Comparison of ENCODE assay signal across 34 cellular contexts in the genomic region with DNA sequence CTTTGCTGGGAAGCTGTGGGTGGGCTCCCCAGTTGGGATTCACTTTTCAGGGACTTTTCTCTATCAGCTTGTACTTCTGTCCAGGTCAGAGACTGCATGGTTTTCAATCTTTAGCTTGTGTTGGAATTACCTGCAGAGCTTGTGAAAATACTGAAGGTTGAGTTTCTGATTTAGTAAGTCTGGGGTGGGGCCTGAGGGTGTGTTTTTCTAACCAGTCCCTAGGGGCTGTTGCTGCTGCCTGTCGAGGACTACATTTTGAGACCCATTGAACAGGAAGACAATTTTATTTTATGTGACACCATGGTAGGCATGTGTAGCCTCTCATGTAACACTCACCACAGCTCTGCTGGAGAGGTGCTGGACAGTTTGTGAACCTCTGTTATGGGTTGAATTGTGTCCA. TPM values are rescaled to one million over a fixed set of nuclear protein-coding genes. Genes with fewer than 3 reads are reported as not detected.
DNase-seq lines count a peak whose midpoint lies in the region; ATAC-seq, FAIRE-seq and TF ChIP-seq lines count a peak whose summit lies in the region.
"Had no signal": no experiment of that assay in that cellular context is flagged by ENCODE, and none has a peak within 500 bp of the region (broad histone marks: within the 10 kb centered on the region; RNA-seq: fewer than 3 reads in every experiment).

No MANE protein-coding gene starts in this region.

- no peaks in the 10 kb centered on the region for H3K9me3 ChIP-seq in K562 (replicated peaks; ENCODE audit: control insufficient read depth, insufficient read depth, low read depth, low read length)
- H3K9me3 ChIP-seq: gastroesophageal sphincter, prostate gland, SK-N-SH, uterus had no signal

- H3K9me2 ChIP-seq in GM23338 (ENCODE audit: insufficient read depth) = no peaks in the 10 kb centered on the region
- H3K9me2 ChIP-seq: SK-N-SH had no signal

- intact Hi-C loops in K562 (cut with micrococcal nuclease) = loop anchor here (5.0 kb wide), 2 partner anchors 44 to 79 kb away; partner anchors contain the start of gene ERMP1

- no peak overlapping the region for H3K27ac Mint-ChIP-seq in GM23338
- H3K27ac Mint-ChIP-seq: activated naive CD4-positive, alpha-beta T cell treated with anti-CD3 and anti-CD28 coated beads, Interleukin-2, amount 10 ng/mL, durations not matched to agents 7 days and 5 days; activated T-cell treated with anti-CD3 and anti-CD28 coated beads, Interleukin-2, amount 50 U/mL, for 72 hours; CD4-positive, alpha-beta T cell had no signal

- TF ChIP-seq RAD21 in K562 (CRISPR knock-in tag; conservative IDR thresholded peaks at IDR 0.05 in 1 of 2, IDR thresholded peaks at IDR 0.05 in 1 of 2) = no peak

- peak overlapping the region; percentile 51; the same call in 1 of the 2 replicates for H2AFZ ChIP-seq in K562 (ENCODE audit: low read depth, low read length)
- H2AFZ ChIP-seq in GM23338 = no peak overlapping the region
- H2AFZ ChIP-seq: hepatocyte had no signal

- no peak overlapping the region; a peak in 1 of 4 replicates for H3K9ac ChIP-seq in K562 (ENCODE audit: insufficient read depth in 1 of 2, low read depth in 2 of 2, low read length in 2 of 2)
- H3K9ac ChIP-seq: SK-N-SH had no signal

- H3K36me3 ChIP-seq in K562 (ENCODE audit: control insufficient read depth, insufficient read depth, low read length) (no peaks in the 10 kb centered on the region; the same call in 2 of the 3 replicates), GM23338 (ENCODE audit: insufficient read depth) (no peaks in the 10 kb centered on the region)
- H3K36me3 ChIP-seq: brain microvascular endothelial cell, prostate gland, uterus had no signal

- H3K4me2 ChIP-seq in K562 (ENCODE audit: insufficient read depth, low read length) = no peak overlapping the region
- no peak overlapping the region for H3K4me2 ChIP-seq in GM23338
- H3K4me2 ChIP-seq: hepatocyte, SK-N-SH had no signal

- peaks cover 20 to 30% of the 10 kb centered on the region in 2 experiments; a peak in 4 of 5 replicates for H3K4me1 ChIP-seq in K562 (replicated peaks in 1 of 2; ENCODE audit: control insufficient read depth in 2 of 2, insufficient read depth in 2 of 2, low read length in 2 of 2)
- no peaks in the 10 kb centered on the region for H3K4me1 ChIP-seq in GM23338 (ENCODE audit: insufficient read depth)
- H3K4me1 ChIP-seq: gastroesophageal sphincter, prostate gland, uterus had no signal

- peaks cover 6% of the 10 kb centered on the region for H3K4me1 Mint-ChIP-seq in GM23338

- TF ChIP-seq EP300 in K562 (IDR thresholded peaks at IDR 0.05; ENCODE audit: low read length) = no peak

- POLR2A ChIA-PET in GM10248 (lab: Yijun Ruan, JAX) = no interaction called here
- POLR2A ChIA-PET in K562 (lab: Yijun Ruan, JAX) = no interaction called here

- H3K27me3 ChIP-seq in K562 (ENCODE audit: control insufficient read depth in 2 of 2, insufficient read depth in 2 of 2, low read length in 2 of 2) = no peaks in the 10 kb centered on the region
- no peaks in the 10 kb centered on the region for H3K27me3 ChIP-seq in GM23338 (ENCODE audit: insufficient read depth)
- H3K27me3 ChIP-seq: brain microvascular endothelial cell, gastroesophageal sphincter, hepatocyte, uterus had no signal

- DNase-seq in GM10248 (ENCODE audit: extremely low spot score) (peak; percentile 44), K562 (ENCODE audit: extremely low read depth in 1 of 4, low spot score in 3 of 4) (no peak), GM23338 (ENCODE audit: low spot score) (no peak), AG20443 (ENCODE audit: low spot score) (no peak), NCI-H2081 (lab: John Stamatoyannopoulos, UW) (no peak)
- no peak for DNase-seq in stimulated activated CD4-positive, alpha-beta T cell treated with anti-CD3 and anti-CD28 coated beads, Interleukin-15, amount 100 ng/mL, for 24 hours
- DNase-seq: activated CD4-positive, alpha-beta T cell treated with anti-CD3 and anti-CD28 coated beads for 48 hours; activated naive CD4-positive, alpha-beta T cell treated with anti-CD3 and anti-CD28 coated beads, Interleukin-2, amount 10 ng/mL, durations not matched to agents 7 days and 5 days; activated T-cell treated with anti-CD3 and anti-CD28 coated beads, Interleukin-2, amount 50 U/mL, for 72 hours; AML-193; brain microvascular endothelial cell; CD4-positive, alpha-beta T cell; NCI-H1694; SK-N-SH; stimulated activated CD4-positive, alpha-beta T cell treated with anti-CD3 and anti-CD28 coated beads, Interleukin-4, amount 100 ng/mL, for 4 hours; stimulated activated naive CD4-positive, alpha-beta T cell treated with Interleukin-2 at 50 U/mL for 16 hours; uterus had no signal

- H3F3A ChIP-seq in GM23338 (replicated peaks; ENCODE audit: low read depth) = no peaks in the 10 kb centered on the region

- H3K9me1 ChIP-seq in K562 (ENCODE audit: control insufficient read depth, insufficient read depth, low read length) = no peaks in the 10 kb centered on the region

- no CpG with 5 or more reads among the region's 1 CpG for WGBS in K562 (ENCODE audit: insufficient coverage, low coverage, missing lambda C conversion rate)

- ATAC-seq in GM18868 (IDR thresholded peaks at IDR 0.05; ENCODE audit: unreplicated experiment) = peak; percentile 80
- ATAC-seq in HG02840 (IDR thresholded peaks at IDR 0.05; ENCODE audit: low FRiP score, unreplicated experiment) = peak; percentile 73
- no peak for ATAC-seq in K562
- ATAC-seq in GM23338 = no peak
- ATAC-seq: activated T-cell treated with anti-CD3 and anti-CD28 coated beads, Interleukin-2, amount 50 U/mL, for 72 hours; gastroesophageal sphincter; left lobe of liver; sciatic nerve had no signal

- no peak overlapping the region for H3K4me3 Mint-ChIP-seq in GM23338
- H3K4me3 Mint-ChIP-seq: activated naive CD4-positive, alpha-beta T cell treated with anti-CD3 and anti-CD28 coated beads, Interleukin-2, amount 10 ng/mL, durations not matched to agents 7 days and 5 days; activated T-cell treated with anti-CD3 and anti-CD28 coated beads, Interleukin-2, amount 50 U/mL, for 72 hours; CD4-positive, alpha-beta T cell had no signal

- TF ChIP-seq CTCF in GM10248 (IDR thresholded peaks at IDR 0.05; ENCODE audit: control extremely low read depth, extremely low read depth, low read depth, missing control alignments) (no peak), K562 (IDR thresholded peaks at IDR 0.05 in 2 of 3, conservative IDR thresholded peaks at IDR 0.05 in 1 of 3; ENCODE audit: insufficient read depth in 2 of 3, low read depth in 1 of 3, low read length in 3 of 3) (no peak), GM23338 (conservative IDR thresholded peaks at IDR 0.05; ENCODE audit: low read depth in 2 of 2) (no peak)

- no peaks in the 10 kb centered on the region for H3K36me3 Mint-ChIP-seq in GM23338 (ENCODE audit: low read depth)
- H3K36me3 Mint-ChIP-seq: activated naive CD4-positive, alpha-beta T cell treated with anti-CD3 and anti-CD28 coated beads, Interleukin-2, amount 10 ng/mL, durations not matched to agents 7 days and 5 days had no signal

- H4K20me1 ChIP-seq in K562 (replicated peaks; ENCODE audit: control insufficient read depth, insufficient read depth, low read length) (no peaks in the 10 kb centered on the region), GM23338 (replicated peaks; ENCODE audit: insufficient read depth) (no peaks in the 10 kb centered on the region)

- CTCF ChIA-PET in GM10248 (lab: Yijun Ruan, JAX) = interaction anchor here (0.7 to 3.8 kb wide), 3 partner anchors 11 to 178 kb away, joined by 3 to 35 read pairs (median 6); no protein-coding TSS in a partner anchor
- CTCF ChIA-PET in K562 (lab: Yijun Ruan, JAX; ENCODE audit: low intra/inter-chr PET ratio) = no interaction called here

- in situ Hi-C loops in K562 (cut with MboI) = loop anchor here (25.0 kb wide), 1 partner anchor 436 kb away; no protein-coding TSS in a partner anchor

- no peak overlapping the region for H3K27ac ChIP-seq in K562 (ENCODE audit: extremely low read depth, low read depth, low read length)
- no peak overlapping the region for H3K27ac ChIP-seq in GM23338 (ENCODE audit: low read depth)
- H3K27ac ChIP-seq: brain microvascular endothelial cell, gastroesophageal sphincter, hepatocyte, HL-60, prostate gland, uterus had no signal

- no peak overlapping the region for H3K4me3 ChIP-seq in K562
- H3K4me3 ChIP-seq in GM23338 = no peak overlapping the region
- H3K4me3 ChIP-seq: gastroesophageal sphincter, hepatocyte, prostate gland, uterus had no signal

- H3K79me2 ChIP-seq in K562 (ENCODE audit: control insufficient read depth, insufficient read depth, low read length) (no peaks in the 10 kb centered on the region), GM23338 (replicated peaks; ENCODE audit: insufficient read depth) (no peaks in the 10 kb centered on the region)
- H3K79me2 ChIP-seq: hepatocyte had no signal

- no peaks in the 10 kb centered on the region for H3K9me3 Mint-ChIP-seq in GM23338
- H3K9me3 Mint-ChIP-seq: activated naive CD4-positive, alpha-beta T cell treated with anti-CD3 and anti-CD28 coated beads, Interleukin-2, amount 10 ng/mL, durations not matched to agents 7 days and 5 days; CD4-positive, alpha-beta T cell had no signal

- no peak for TF ChIP-seq POLR2A in K562 (conservative IDR thresholded peaks at IDR 0.05)

- peaks cover 3% of the 10 kb centered on the region for H3K27me3 Mint-ChIP-seq in GM23338 (ENCODE audit: insufficient read depth, low read depth, poor library complexity)
- H3K27me3 Mint-ChIP-seq: activated naive CD4-positive, alpha-beta T cell treated with anti-CD3 and anti-CD28 coated beads, Interleukin-2, amount 10 ng/mL, durations not matched to agents 7 days and 5 days; CD4-positive, alpha-beta T cell had no signal

- no peak for FAIRE-seq in K562 (lab: Jason Lieb, UNC)
- FAIRE-seq: A204.1, D721Med, endothelial cell of umbilical vein, H54 had no signal

- BruUV-seq in K562 (replicated peaks; lab: Mats Ljungman, UMichigan) = no TSS peak

RNA-seq across cellular contexts. Expression of gene MLANA, which starts 14.7 kb away (rescaled TPM):
- not detected in 2 replicates for total RNA-seq in K562 (2011; cell fraction: chromatin; rRNA removed; ENCODE audit: low replicate concordance)
- not detected in 2 replicates for total RNA-seq in K562 (2011; cell fraction: nucleolus; rRNA removed)
- not detected in 2 replicates for total RNA-seq in K562 (2011; cell fraction: nucleoplasm; rRNA removed)
- not detected in 2 replicates for total RNA-seq in K562 (2014; rRNA removed)
- not detected in 2 replicates for total RNA-seq in K562 (2014; rRNA removed; fragmentation: Illumina TruSeq; extraction: Trizol)
- not detected in 2 replicates for total RNA-seq in K562 (2015; rRNA removed; fragmentation: Illumina TruSeq; extraction: Trizol)
- not detected in 2 replicates for total RNA-seq in K562 (2021)
- not detected in 2 replicates for polyA plus RNA-seq in K562 (2011; rRNA removed)
- not detected in 2 replicates for polyA plus RNA-seq in K562 (2011; cell fraction: cytosol; rRNA removed)
- not detected in 2 replicates for polyA plus RNA-seq in K562 (2011; cell fraction: nucleus; rRNA removed)
- polyA plus RNA-seq in K562 (2012) = 0.08 and 0.46 TPM in 2 replicates
- not detected in 2 replicates for polyA plus RNA-seq in K562 (2014; fragmentation: Illumina TruSeq; extraction: Trizol)
- polyA plus RNA-seq in K562 (2014; fragmentation: Nextera tagmentation; extraction: Ambion mirVana) = not detected
- polyA plus RNA-seq in K562 (2014; rRNA removed) = not detected in 2 replicates
- not detected in 2 replicates for polyA minus RNA-seq in K562 (2011; rRNA and poly(A)+ RNA removed)
- polyA minus RNA-seq in K562 (2011; cell fraction: cytosol; rRNA and poly(A)+ RNA removed) = not detected in 2 replicates
- polyA minus RNA-seq in K562 (2011; cell fraction: nucleus; rRNA and poly(A)+ RNA removed) = not detected in 2 replicates
- not detected in 2 replicates for total RNA-seq in GM23338 (2014; rRNA removed; shearing (Covaris generic))
- 0.38 TPM in 1 of 2 replicates, not detected in the other for polyA plus RNA-seq in GM23338 (2016; fragmentation: Nextera tagmentation; extraction: Ambion mirVana)
- total RNA-seq: activated T-cell treated with anti-CD3 and anti-CD28 coated beads, Interleukin-2, amount 50 U/mL, for 72 hours; CD4-positive, alpha-beta T cell; endothelial cell of umbilical vein; fibroblast of lung; gastroesophageal sphincter; hepatocyte; left lobe of liver; NCI-H460; OCI-LY7; prostate gland; sciatic nerve; T-helper 2 cell treated with Interferon-gamma antibody and Interleukin-4, amounts not matched to agents 100 ng/mL and 5 ng/mL, for 36 hours; temporal lobe; uterus had no signal
- polyA plus RNA-seq: endothelial cell of umbilical vein, fibroblast of lung, hepatocyte, SK-N-SH had no signal

RNA-seq across cellular contexts. Expression of gene ERMP1, which starts 43.1 kb away (rescaled TPM):
- 33.3 and 50.1 TPM in 2 replicates for total RNA-seq in K562 (2011; cell fraction: chromatin; rRNA removed; ENCODE audit: low replicate concordance)
- total RNA-seq in K562 (2011; cell fraction: nucleolus; rRNA removed) = 21.5 and 22.9 TPM in 2 replicates
- 40.9 and 50.4 TPM in 2 replicates for total RNA-seq in K562 (2011; cell fraction: nucleoplasm; rRNA removed)
- total RNA-seq in K562 (2014; rRNA removed) = 8.5 and 9.4 TPM in 2 replicates
- 12.6 and 14.5 TPM in 2 replicates for total RNA-seq in K562 (2014; rRNA removed; fragmentation: Illumina TruSeq; extraction: Trizol)
- 15.7 and 17.7 TPM in 2 replicates for total RNA-seq in K562 (2015; rRNA removed; fragmentation: Illumina TruSeq; extraction: Trizol)
- total RNA-seq in K562 (2021) = 12.0 and 14.5 TPM in 2 replicates
- 24.6 and 26.3 TPM in 2 replicates for polyA plus RNA-seq in K562 (2011; rRNA removed)
- 8.6 and 21.4 TPM in 2 replicates for polyA plus RNA-seq in K562 (2011; cell fraction: cytosol; rRNA removed)
- polyA plus RNA-seq in K562 (2011; cell fraction: nucleus; rRNA removed) = 16.4 and 20.7 TPM in 2 replicates
- 12.3 and 25.2 TPM in 2 replicates for polyA plus RNA-seq in K562 (2012)
- 11.1 and 12.9 TPM in 2 replicates for polyA plus RNA-seq in K562 (2014; fragmentation: Illumina TruSeq; extraction: Trizol)
- 1 to 10 TPM; 2.5 to 4.6 TPM for polyA plus RNA-seq in K562 (2014; fragmentation: Nextera tagmentation; extraction: Ambion mirVana)
- 7.1 and 8.3 TPM in 2 replicates for polyA plus RNA-seq in K562 (2014; rRNA removed)
- 44.8 and 50.2 TPM in 2 replicates for polyA minus RNA-seq in K562 (2011; rRNA and poly(A)+ RNA removed)
- polyA minus RNA-seq in K562 (2011; cell fraction: cytosol; rRNA and poly(A)+ RNA removed) = 21.6 and 22.4 TPM in 2 replicates
- 11.3 and 20.2 TPM in 2 replicates for polyA minus RNA-seq in K562 (2011; cell fraction: nucleus; rRNA and poly(A)+ RNA removed)
- total RNA-seq in GM23338 (2014; rRNA removed; shearing (Covaris generic)) = 18.4 and 23.4 TPM in 2 replicates
- polyA plus RNA-seq in GM23338 (2016; fragmentation: Nextera tagmentation; extraction: Ambion mirVana) = 5.0 and 5.3 TPM in 2 replicates

Comparison
In these comparisons a context has a peak if more than half of its experiments do, and no peak if none do; other contexts are left out.
1. ATAC-seq: peak in GM18868 (single experiment) and HG02840 (single experiment); none in K562 (single experiment) and GM23338 (single experiment).